ENCODE assay signal across 9 cellular contexts in the genomic region with DNA sequence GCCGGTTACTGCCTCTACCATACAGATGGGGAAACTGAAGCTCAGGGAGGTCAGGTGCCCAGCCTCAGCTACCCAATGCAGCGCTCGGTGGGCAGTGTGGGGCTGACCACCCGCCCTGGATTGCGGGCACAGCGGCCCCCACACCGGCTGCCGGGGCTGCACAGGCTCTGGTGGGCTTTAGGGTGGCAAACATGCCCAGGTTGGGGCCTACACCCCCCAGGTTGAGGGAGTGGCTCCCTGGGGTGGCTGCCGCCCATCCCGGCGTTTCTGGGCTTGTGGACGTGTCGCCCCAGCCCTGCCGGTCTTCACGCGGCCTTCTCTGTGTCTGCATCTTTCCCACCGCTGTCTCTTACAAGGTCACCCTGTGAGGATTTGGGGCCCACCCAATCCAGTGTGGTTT. TPM values are rescaled to one million over a fixed set of nuclear protein-coding genes. Genes with fewer than 3 reads are reported as not detected.
"Had no signal": no experiment of that assay in that cellular context is flagged by ENCODE, and none has a peak within 500 bp of the region (broad histone marks: within the 10 kb centered on the region; RNA-seq: fewer than 3 reads in every experiment).

No MANE protein-coding gene starts in this region.

- H3K4me3 ChIP-seq: GM12878 had no signal

- FAIRE-seq: G401.6, GM12878, GM12891, GM12892, GM18507, GM19239 had no signal

- ATAC-seq: GM12878 had no signal

- DNase-seq: GDM1, GF-D8 had no signal

RNA-seq across cellular contexts. Expression of a gene that starts 40.9 kb away (rescaled TPM):
- total RNA-seq: G401, GM12878 had no signal
- polyA plus RNA-seq: GM12878 had no signal

RNA-seq across cellular contexts. Expression of a gene that starts 50.1 kb away (rescaled TPM):
- total RNA-seq: GM12878 had no signal
- polyA plus RNA-seq: GM12878 had no signal
